ENCODE assay signal across 8 cellular contexts in genomic region chr4:39977489-39978377, GRCh38. TPM values are rescaled to one million over a fixed set of nuclear protein-coding genes. Genes with fewer than 3 reads are reported as not detected.
DNase-seq lines count a peak whose midpoint lies in the region; ATAC-seq and TF ChIP-seq lines count a peak whose summit lies in the region.

Gene PDS5A (minus strand): TSS chr4:39977911. CDS start chr4:39976577, 1,334 bp downstream.

- peak; percentile 81 for TF ChIP-seq POLR2A in GM10847 (IDR thresholded peaks at IDR 0.05; ENCODE audit: extremely low read depth, insufficient read length)
- TF ChIP-seq POLR2A in ovary (IDR thresholded peaks at IDR 0.05) = peak; percentile 38
- TF ChIP-seq POLR2A in thyroid gland (IDR thresholded peaks at IDR 0.05) = peak; percentile 49 to 85

- TF ChIP-seq CTCF in glutamatergic neuron (IDR thresholded peaks at IDR 0.05; ENCODE audit: partially characterized antibody, unreplicated experiment) = peak; percentile 86
- peak; percentile 70 to 98 (median 98) for TF ChIP-seq CTCF in ovary (IDR thresholded peaks at IDR 0.05)
- TF ChIP-seq CTCF in thyroid gland (IDR thresholded peaks at IDR 0.05) = peak; percentile 41 to 99 (median 88)

- H3K4me1 Mint-ChIP-seq in activated naive CD8-positive, alpha-beta T cell (ENCODE audit: low read depth) = peaks cover 36% of the 10 kb centered on the region
- H3K4me1 Mint-ChIP-seq in glutamatergic neuron (ENCODE audit: low read depth, unreplicated experiment) = peaks cover 9% of the 10 kb centered on the region

- H3K4me3 Mint-ChIP-seq in activated naive CD8-positive, alpha-beta T cell = peak within 1 kb of the TSS; percentile 94
- H3K4me3 Mint-ChIP-seq in glutamatergic neuron (ENCODE audit: unreplicated experiment) = peak within 1 kb of the TSS; percentile 95

- no peaks in the 10 kb centered on the region for H3K27me3 ChIP-seq in ovary
- no peaks in the 10 kb centered on the region for H3K27me3 ChIP-seq in thyroid gland

- 1% methylated on average over 39 to 117 of the region's 117 CpGs for WGBS in ovary, 3 donors
- WGBS in thyroid gland, 2 donors = 3 to 6% methylated on average over 16 to 17 of the region's 117 CpGs

- H3K9me3 ChIP-seq in ovary = no peaks in the 10 kb centered on the region
- H3K9me3 ChIP-seq in thyroid gland = no peaks in the 10 kb centered on the region

- H3K27ac Mint-ChIP-seq in activated naive CD8-positive, alpha-beta T cell = peak within 1 kb of the TSS; percentile 97
- H3K27ac Mint-ChIP-seq in glutamatergic neuron (ENCODE audit: unreplicated experiment) = peak within 1 kb of the TSS; percentile 70

- peaks cover 7% of the 10 kb centered on the region for H3K36me3 Mint-ChIP-seq in activated naive CD8-positive, alpha-beta T cell
- no peaks in the 10 kb centered on the region for H3K36me3 Mint-ChIP-seq in glutamatergic neuron (ENCODE audit: unreplicated experiment)

- DNase-seq in NCI-H1092 (lab: John Stamatoyannopoulos, UW) = peak; percentile 85
- peak; percentile 89 for DNase-seq in SKM-1 (lab: John Stamatoyannopoulos, UW; ENCODE audit: unreplicated experiment)
- peak; percentile 92 for DNase-seq in glutamatergic neuron
- DNase-seq in ovary = peak; percentile 84 to 92 (median 88)
- DNase-seq in thyroid gland = peak; percentile 87 to 91

- H3K27ac ChIP-seq in ovary = peak within 1 kb of the TSS; percentile 90 to 91
- peak within 1 kb of the TSS; percentile 96 to 98 (median 98) for H3K27ac ChIP-seq in thyroid gland

- H3K4me3 ChIP-seq in ovary = peak within 1 kb of the TSS; percentile 95
- peak within 1 kb of the TSS; percentile 90 to 95 (median 95) for H3K4me3 ChIP-seq in thyroid gland (replicated peaks in 1 of 3)

- H3K36me3 ChIP-seq in ovary (no peaks in the 10 kb centered on the region), thyroid gland (peaks cover 6% of the 10 kb centered on the region in 2 donors)

- no peak for TF ChIP-seq EP300 in ovary (IDR thresholded peaks at IDR 0.05)

- intact Hi-C loops in ovary (cut with DNase I) (loop anchor here (2.0 to 10.0 kb wide), 7 partner anchors 79 to 509 kb away; partner anchors contain the start of genes UBE2K (in 3 of the 4) and N4BP2 (in 2 of the 4)), thyroid gland (cut with DNase I) (loop anchor here (5.0 to 10.0 kb wide), 2 partner anchors 280 to 453 kb away; partner anchors contain the start of genes UBE2K and UGDH)

- no peaks in the 10 kb centered on the region for H3K9me3 Mint-ChIP-seq in activated naive CD8-positive, alpha-beta T cell (ENCODE audit: low read depth)
- H3K9me3 Mint-ChIP-seq in glutamatergic neuron (ENCODE audit: unreplicated experiment) = peaks cover 6% of the 10 kb centered on the region

- peak; percentile 83 for ATAC-seq in HG02610 (IDR thresholded peaks at IDR 0.05; ENCODE audit: unreplicated experiment)

- peaks cover 1% of the 10 kb centered on the region for H3K4me1 ChIP-seq in ovary (ENCODE audit: insufficient read depth)
- peaks cover 10 to 11% of the 10 kb centered on the region in 2 donors for H3K4me1 ChIP-seq in thyroid gland

- H3K27me3 Mint-ChIP-seq in activated naive CD8-positive, alpha-beta T cell = no peaks in the 10 kb centered on the region
- peaks cover 3% of the 10 kb centered on the region for H3K27me3 Mint-ChIP-seq in glutamatergic neuron (ENCODE audit: unreplicated experiment)

RNA-seq across cellular contexts. Expression of gene PDS5A, which starts in this region (rescaled TPM):
- total RNA-seq in glutamatergic neuron (ENCODE audit: unreplicated experiment) = 66.0 TPM
- total RNA-seq in ovary = 10 to 100 TPM; 47.3 to 68.8 (median 64.7) TPM
- 10 to 100 TPM; 20.9 to 29.7 TPM for polyA plus RNA-seq in ovary
- total RNA-seq in thyroid gland = 100 to 1,000 TPM in 2 of 4 donors, 10 to 100 TPM in 2; 92.3 to 133 (median 103) TPM

Comparison
In these comparisons a context has a peak if more than half of its experiments do, and no peak if none do; other contexts are left out.
1. Peak in every context shown above with its lines: DNase-seq, ATAC-seq, H3K4me3 ChIP-seq and H3K27ac ChIP-seq.